15 cellular contexts compared by ENCODE assay signal in genomic region chr1:200588698-200589097, GRCh38. TPM values are rescaled to one million over a fixed set of nuclear protein-coding genes. Genes with fewer than 3 reads are reported as not detected.
DNase-seq lines count a peak whose midpoint lies in the region; ATAC-seq and TF ChIP-seq lines count a peak whose summit lies in the region.
"Had no signal": no experiment of that assay in that cellular context is flagged by ENCODE, and none has a peak within 500 bp of the region (broad histone marks: within the 10 kb centered on the region; RNA-seq: fewer than 3 reads in every experiment).

No MANE protein-coding gene starts in this region.

- H3K9me3 ChIP-seq in SJCRH30 (replicated peaks) (no peaks in the 10 kb centered on the region), neutrophil (no peaks in the 10 kb centered on the region)
- H3K9me3 ChIP-seq: stomach had no signal

- H3K27ac ChIP-seq in SJCRH30 (no peak overlapping the region), neutrophil (peak overlapping the region; percentile 88), brain microvascular endothelial cell (no peak overlapping the region)
- H3K27ac ChIP-seq: 22Rv1, parathyroid adenoma had no signal

- no peak for TF ChIP-seq CTCF in neutrophil (IDR thresholded peaks at IDR 0.05)
- TF ChIP-seq CTCF in brain microvascular endothelial cell (IDR thresholded peaks at IDR 0.05; ENCODE audit: low read depth, low read length, missing control alignments): no peak

- in situ Hi-C loops in brain microvascular endothelial cell (cut with HindIII; ENCODE audit: low pct_ligation_motif_present, low sequenced_read_pairs): no loop called here

- H3K27me3 ChIP-seq in SJCRH30 (no peaks in the 10 kb centered on the region), neutrophil (no peaks in the 10 kb centered on the region), brain microvascular endothelial cell (replicated peaks) (no peaks in the 10 kb centered on the region)
- H3K27me3 ChIP-seq: stomach had no signal

- peak; percentile 7 for DNase-seq in DMS53 (lab: John Stamatoyannopoulos, UW)
- no peak for DNase-seq in DMS53 treated with DMSO at 0.1 percent for 48 hours (lab: John Stamatoyannopoulos, UW; ENCODE audit: unreplicated experiment)
- peak; percentile 2 to 47 for DNase-seq in SJCRH30
- DNase-seq in cerebellum (ENCODE audit: low spot score): no peak
- DNase-seq in brain microvascular endothelial cell: no peak
- DNase-seq in NCI-H2029 treated with DMSO at 0.1 percent for 48 hours (lab: John Stamatoyannopoulos, UW): no peak
- DNase-seq: activated CD8-positive, alpha-beta T cell treated with anti-CD3 and anti-CD28 coated beads for 36 hours; activated naive CD8-positive, alpha-beta T cell treated with anti-CD3 and anti-CD28 coated beads, Interleukin-2, amount 10 ng/mL, durations not matched to agents 7 days and 5 days; DND-41; NCI-H1694; stomach had no signal

- H3K4me1 ChIP-seq in SJCRH30: no peaks in the 10 kb centered on the region
- H3K4me1 ChIP-seq in neutrophil (ENCODE audit: control insufficient read depth in 1 of 2, insufficient read depth in 1 of 2, low read depth in 1 of 2, low read length in 1 of 2): peaks cover 34 to 37% of the 10 kb centered on the region in 2 experiments
- H3K4me1 ChIP-seq: stomach had no signal

- H3K36me3 ChIP-seq in SJCRH30 (peaks cover 25% of the 10 kb centered on the region), neutrophil (no peaks in the 10 kb centered on the region), brain microvascular endothelial cell (replicated peaks) (no peaks in the 10 kb centered on the region)
- H3K36me3 ChIP-seq: stomach had no signal

- ATAC-seq in HG02759 (IDR thresholded peaks at IDR 0.05; ENCODE audit: unreplicated experiment): peak; percentile 52
- ATAC-seq: activated CD8-positive, alpha-beta T cell treated with anti-CD3 and anti-CD28 coated beads for 36 hours had no signal

- no peak overlapping the region for H3K4me3 ChIP-seq in SJCRH30
- H3K4me3 ChIP-seq in neutrophil (ENCODE audit: low read depth in 1 of 2, low read length in 1 of 2): peak overlapping the region; percentile 25 to 31
- H3K4me3 ChIP-seq in brain microvascular endothelial cell (ENCODE audit: low read depth, low read length): no peak overlapping the region
- H3K4me3 ChIP-seq: stomach had no signal

RNA-seq across cellular contexts. Expression of gene KIF14, which starts 31.9 kb away (rescaled TPM):
- 19.0 and 21.0 TPM in 2 replicates for total RNA-seq in SJCRH30 (2014; rRNA removed; shearing (Covaris generic))
- total RNA-seq in cerebellum: 4.8 TPM

Comparison
In these comparisons a context has a peak if more than half of its experiments do, and no peak if none do; other contexts are left out.
1. DNase-seq: peak in DMS53 (single experiment) and SJCRH30 (2 of 2); none in DMS53 treated with DMSO at 0.1 percent for 48 hours (single experiment), cerebellum (single experiment), brain microvascular endothelial cell (single experiment) and NCI-H2029 treated with DMSO at 0.1 percent for 48 hours (single experiment).
2. H3K4me3 ChIP-seq: peak in neutrophil (2 of 2); none in SJCRH30 (single experiment) and brain microvascular endothelial cell (single experiment).